15 cellular contexts compared by ENCODE assay signal in genomic region chr11:8011981-8012444, GRCh38. TPM values are rescaled to one million over a fixed set of nuclear protein-coding genes. Genes with fewer than 3 reads are reported as not detected.
A peak's percentile ranks its signal among the peaks of the same experiment; 100 is the strongest.
DNase-seq lines count a peak whose midpoint lies in the region; ATAC-seq and TF ChIP-seq lines count a peak whose summit lies in the region.
"Had no signal": no experiment of that assay in that cellular context is flagged by ENCODE, and none has a peak within 500 bp of the region (broad histone marks: within the 10 kb centered on the region; RNA-seq: fewer than 3 reads in every experiment).

No MANE protein-coding gene starts in this region.

- H4K5ac ChIP-seq in IMR-90 (ENCODE audit: low read depth, low read length) = no peak overlapping the region

- H4K8ac ChIP-seq in IMR-90 (ENCODE audit: low read depth in 2 of 2, low read length in 2 of 2) (no peak overlapping the region), mesenchymal stem cell (ENCODE audit: low read length) (no peak overlapping the region)

- in situ Hi-C loops in IMR-90 (cut with MboI; ENCODE audit: low sequenced_read_pairs) = no loop called here

- POLR2A ChIA-PET in IMR-90 (lab: Charles Lee; ENCODE audit: unreplicated experiment) = no interaction called here

- peak; percentile 81 for ATAC-seq in IMR-90 (ENCODE audit: low read depth)
- ATAC-seq in GM19467 (IDR thresholded peaks at IDR 0.05; ENCODE audit: unreplicated experiment) = no peak

- H3K4me3 ChIP-seq in IMR-90 (ENCODE audit: insufficient read depth, low read depth, low read length) (no peak overlapping the region), epithelial cell of esophagus (ENCODE audit: low read length) (no peak overlapping the region), mesenchymal stem cell (ENCODE audit: insufficient read depth in 1 of 2, low read depth in 1 of 2, low read length in 2 of 2) (no peak overlapping the region), endodermal cell (ENCODE audit: low read length) (no peak overlapping the region)
- H3K4me3 ChIP-seq: neural progenitor cell had no signal

- DNase-seq in Ammon's horn (ENCODE audit: low spot score) (peak; percentile 51), IMR-90 (peak; percentile 95), epithelial cell of esophagus (ENCODE audit: low read depth) (peak; percentile 68), mesenchymal stem cell (peak; percentile 86), NCI-H1436 treated with DMSO at 0.1 percent for 48 hours (lab: John Stamatoyannopoulos, UW) (no peak), endodermal cell (no peak)
- no peak for DNase-seq in stimulated activated naive CD4-positive, alpha-beta T cell (lab: John Stamatoyannopoulos, UW)
- DNase-seq: CD4-positive, alpha-beta memory T cell; erythroblast; H9; kidney; NCI-H2081 had no signal

- H3K36me3 Mint-ChIP-seq in endodermal cell (ENCODE audit: low read depth) = no peaks in the 10 kb centered on the region
- H3K36me3 Mint-ChIP-seq: CD4-positive, alpha-beta memory T cell; neural progenitor cell had no signal

- no peak for TF ChIP-seq RAD21 in IMR-90 (IDR thresholded peaks at IDR 0.05; ENCODE audit: low read length)

- H2BK15ac ChIP-seq in IMR-90 (ENCODE audit: low read depth, low read length) (no peak overlapping the region), mesenchymal stem cell (ENCODE audit: low read depth, poor library complexity, severe bottlenecking) (no peak overlapping the region)

- intact Hi-C loops in IMR-90 (cut with micrococcal nuclease) = no loop called here

- no TSS peak for BruUV-seq in IMR-90 (replicated peaks; lab: Mats Ljungman, UMichigan)

- no peak overlapping the region for H3K23ac ChIP-seq in IMR-90 (ENCODE audit: low read depth, low read length)
- H3K23ac ChIP-seq in mesenchymal stem cell (ENCODE audit: low read length in 2 of 2) = no peak overlapping the region

- H2BK5ac ChIP-seq in IMR-90 (ENCODE audit: low read depth, low read length, poor library complexity, severe bottlenecking) (no peak overlapping the region), mesenchymal stem cell (ENCODE audit: low read depth, low read length, poor library complexity, severe bottlenecking) (no peak overlapping the region)

- H3K4ac ChIP-seq in IMR-90 (ENCODE audit: low read depth, low read length) (no peak overlapping the region), mesenchymal stem cell (ENCODE audit: low read depth in 1 of 2, low read length in 2 of 2) (no peak overlapping the region)

- H3K4me2 ChIP-seq in IMR-90 (ENCODE audit: low read depth, low read length) (0 out of 2 replicates have a peak overlapping the region, but pooled peaks have one; percentile 26), mesenchymal stem cell (ENCODE audit: low read length, poor library complexity, severe bottlenecking) (no peak overlapping the region)
- H3K4me2 ChIP-seq: neural progenitor cell had no signal

- TF ChIP-seq CTCF in IMR-90 (conservative IDR thresholded peaks at IDR 0.05; ENCODE audit: low read depth, low read length) = no peak
- no peak for TF ChIP-seq CTCF in epithelial cell of esophagus (IDR thresholded peaks at IDR 0.05; ENCODE audit: insufficient read depth, low read depth, low read length, missing control alignments)
- TF ChIP-seq CTCF in endodermal cell (conservative IDR thresholded peaks at IDR 0.05) = no peak

- H3K9ac ChIP-seq in IMR-90 (ENCODE audit: low read depth, low read length) (no peak overlapping the region), mesenchymal stem cell (ENCODE audit: low read length) (no peak overlapping the region), endodermal cell (ENCODE audit: extremely low read depth, low read length, poor library complexity, severe bottlenecking) (no peak overlapping the region)
- H3K9ac ChIP-seq: neural progenitor cell had no signal

- H4K20me1 ChIP-seq in IMR-90 (ENCODE audit: insufficient read depth, low read length) = peaks cover 9% of the 10 kb centered on the region; the same call in 1 of the 2 replicates

- H2BK12ac ChIP-seq in mesenchymal stem cell (ENCODE audit: low read length in 2 of 2) = no peak overlapping the region

- H3K4me1 ChIP-seq in IMR-90 (ENCODE audit: control insufficient read depth, insufficient read depth, low read length) (peaks cover 20% of the 10 kb centered on the region), mesenchymal stem cell (ENCODE audit: control insufficient read depth, insufficient read depth, low read depth, low read length) (no peaks in the 10 kb centered on the region), endodermal cell (ENCODE audit: control insufficient read depth, insufficient read depth, low read length) (peaks cover 6% of the 10 kb centered on the region)
- H3K4me1 ChIP-seq: neural progenitor cell had no signal

- dilution Hi-C loops in IMR-90 (cut with HindIII; ENCODE audit: low sequenced_read_pairs, unreplicated experiment) = no loop called here

- H3K9me1 ChIP-seq in IMR-90 (ENCODE audit: insufficient read depth, low read length) = peaks cover 21% of the 10 kb centered on the region

- H3K36me3 ChIP-seq in IMR-90 (ENCODE audit: control insufficient read depth, insufficient read depth, low read length) (no peaks in the 10 kb centered on the region), mesenchymal stem cell (ENCODE audit: control insufficient read depth in 1 of 2, insufficient read depth in 2 of 2, low read depth in 1 of 2, low read length in 2 of 2) (no peaks in the 10 kb centered on the region), endodermal cell (ENCODE audit: control insufficient read depth, insufficient read depth, low read length) (no peaks in the 10 kb centered on the region)
- H3K36me3 ChIP-seq: neural progenitor cell had no signal

- H3K14ac ChIP-seq in IMR-90 (replicated peaks; ENCODE audit: low read depth, low read length) = no peak overlapping the region
- no peak overlapping the region for H3K14ac ChIP-seq in mesenchymal stem cell (ENCODE audit: low read length in 2 of 2)

- no peak overlapping the region for H3K27ac Mint-ChIP-seq in endodermal cell
- H3K27ac Mint-ChIP-seq: CD4-positive, alpha-beta memory T cell; H9; neural progenitor cell had no signal

- CTCF ChIA-PET in IMR-90 (lab: Yijun Ruan, JAX) = interaction anchor here (0.6 to 3.0 kb wide), 3 partner anchors 21 to 667 kb away, joined by 3 to 11 read pairs (median 4); no protein-coding TSS in a partner anchor

- H2AFZ ChIP-seq in IMR-90 (replicated peaks; ENCODE audit: low read length, poor library complexity) (no peak overlapping the region), mesenchymal stem cell (ENCODE audit: low read depth, low read length) (no peak overlapping the region)
- H2AFZ ChIP-seq: neural progenitor cell had no signal

- H2AK5ac ChIP-seq in IMR-90 (ENCODE audit: low read depth, low read length) (no peak overlapping the region), mesenchymal stem cell (ENCODE audit: low read length, severe bottlenecking) (no peak overlapping the region)

- no peak overlapping the region for H3K18ac ChIP-seq in IMR-90 (ENCODE audit: low read depth, low read length)
- H3K18ac ChIP-seq in mesenchymal stem cell (ENCODE audit: low read depth in 1 of 2, low read length in 2 of 2) = no peak overlapping the region

- H4K91ac ChIP-seq in IMR-90 (ENCODE audit: insufficient read depth, low read depth, low read length) (no peak overlapping the region), mesenchymal stem cell (ENCODE audit: low read length) (no peak overlapping the region)

- H3K79me1 ChIP-seq in IMR-90 (ENCODE audit: low read depth in 1 of 2, low read length in 2 of 2) (no peaks in the 10 kb centered on the region), mesenchymal stem cell (replicated peaks; ENCODE audit: low read length, poor library complexity, severe bottlenecking) (no peaks in the 10 kb centered on the region)

- peaks cover 15% of the 10 kb centered on the region for H3K4me1 Mint-ChIP-seq in endodermal cell
- H3K4me1 Mint-ChIP-seq: CD4-positive, alpha-beta memory T cell had no signal

- no peak for TF ChIP-seq POLR2A in IMR-90 (IDR thresholded peaks at IDR 0.05; ENCODE audit: low read depth, low read length)

- H2BK20ac ChIP-seq in IMR-90 (ENCODE audit: low read depth, low read length) = 0 out of 2 replicates have a peak overlapping the region, but pooled peaks have one; percentile 12

- no peaks in the 10 kb centered on the region for H3K9me3 Mint-ChIP-seq in endodermal cell
- H3K9me3 Mint-ChIP-seq: CD4-positive, alpha-beta memory T cell; H9; neural progenitor cell had no signal

- H2AK9ac ChIP-seq in IMR-90 (replicated peaks; ENCODE audit: low read depth, low read length, poor library complexity) = no peak overlapping the region

- 17% methylated on average over 1 of the region's 4 CpGs; no CpG with 5 or more reads in 1 of the 2 experiments for WGBS in IMR-90 (ENCODE audit: extremely low coverage in 2 of 2, insufficient read length in 1 of 2), 2 experiments
- WGBS in mesenchymal stem cell = 32% methylated on average over 4 of the region's 4 CpGs
- WGBS in endodermal cell (ENCODE audit: insufficient coverage in 1 of 2, insufficient read length in 1 of 2), 2 experiments = 88 to 90% methylated on average over 1 to 4 of the region's 4 CpGs

- H3K9me3 ChIP-seq in IMR-90 (ENCODE audit: control insufficient read depth, insufficient read depth, low read length) (no peaks in the 10 kb centered on the region), mesenchymal stem cell (ENCODE audit: control insufficient read depth, low read length) (no peaks in the 10 kb centered on the region), endodermal cell (ENCODE audit: control insufficient read depth, low read length) (no peaks in the 10 kb centered on the region)

- peaks cover 43% of the 10 kb centered on the region for H3K27me3 Mint-ChIP-seq in endodermal cell (ENCODE audit: insufficient read depth)

- H3K56ac ChIP-seq in IMR-90 (ENCODE audit: extremely low read depth, insufficient read depth, low read length) = no peak overlapping the region

- no peaks in the 10 kb centered on the region for H3K27me3 ChIP-seq in IMR-90 (ENCODE audit: control insufficient read depth, insufficient read depth, low read length)
- H3K27me3 ChIP-seq in mesenchymal stem cell (ENCODE audit: control insufficient read depth in 1 of 2, insufficient read depth in 1 of 2, low read length in 2 of 2) = peaks cover 0 to 26% of the 10 kb centered on the region in 2 experiments
- peaks cover 12% of the 10 kb centered on the region for H3K27me3 ChIP-seq in endodermal cell (ENCODE audit: control insufficient read depth, insufficient read depth, low read length, poor library complexity, severe bottlenecking)

- no peak overlapping the region for H3K27ac ChIP-seq in IMR-90 (ENCODE audit: insufficient read depth, low read length)
- H3K27ac ChIP-seq in mesenchymal stem cell (ENCODE audit: low read length, poor library complexity, severe bottlenecking) = no peak overlapping the region
- H3K27ac ChIP-seq in endodermal cell (ENCODE audit: low read depth, low read length) = no peak overlapping the region
- H3K27ac ChIP-seq: neural progenitor cell had no signal

- H2BK120ac ChIP-seq in IMR-90 (ENCODE audit: low read depth, low read length) (no peak overlapping the region), mesenchymal stem cell (ENCODE audit: low read depth, low read length) (no peak overlapping the region)

- no peak overlapping the region for H3K4me3 Mint-ChIP-seq in endodermal cell
- H3K4me3 Mint-ChIP-seq: CD4-positive, alpha-beta memory T cell; H9; neural progenitor cell had no signal

RNA-seq across cellular contexts. Expression of gene EIF3F, which starts 24.9 kb away (rescaled TPM):
- total RNA-seq in IMR-90 (2012; rRNA removed) = 279 and 308 TPM in 2 replicates
- 271 and 306 TPM in 2 replicates for polyA plus RNA-seq in IMR-90 (2012; rRNA removed)
- polyA plus RNA-seq in IMR-90 (2012; cell fraction: cytosol; rRNA removed) = 585 and 1,119 TPM in 2 replicates
- polyA plus RNA-seq in IMR-90 (2012; cell fraction: nucleus; rRNA removed; ENCODE audit: low replicate concordance) = 500 and 1,302 TPM in 2 replicates
- polyA plus RNA-seq in mesenchymal stem cell (2013, experiment 1 of 2) = 570 TPM
- 566 TPM for polyA plus RNA-seq in mesenchymal stem cell (2013, experiment 2 of 2)
- total RNA-seq in endodermal cell = 100 to 1,000 TPM; 349 to 354 TPM
- 433 TPM for polyA plus RNA-seq in endodermal cell (2013, experiment 1 of 2)
- polyA plus RNA-seq in endodermal cell (2013, experiment 2 of 2) = 380 TPM

RNA-seq across cellular contexts. Expression of gene NLRP10, which starts 46.8 kb away (rescaled TPM):
- total RNA-seq in IMR-90 (2012; rRNA removed) (25.6 and 36.7 TPM in 2 replicates), endodermal cell (under 1 TPM in 1 of 2 donors, not detected in 1; 0.15 TPM)
- polyA plus RNA-seq in IMR-90 (2012; rRNA removed) = 5.8 and 6.5 TPM in 2 replicates
- 4.6 and 5.6 TPM in 2 replicates for polyA plus RNA-seq in IMR-90 (2012; cell fraction: cytosol; rRNA removed)
- 2.4 and 2.5 TPM in 2 replicates for polyA plus RNA-seq in IMR-90 (2012; cell fraction: nucleus; rRNA removed; ENCODE audit: low replicate concordance)
- polyA plus RNA-seq in mesenchymal stem cell (2013, experiment 1 of 2) = not detected
- polyA plus RNA-seq in mesenchymal stem cell (2013, experiment 2 of 2) = not detected
- not detected for polyA plus RNA-seq in endodermal cell (2013, experiment 1 of 2)
- polyA plus RNA-seq in endodermal cell (2013, experiment 2 of 2) = not detected
- total RNA-seq: CD4-positive, alpha-beta memory T cell; H9; kidney; OCI-LY7 had no signal
- polyA plus RNA-seq: CD4-positive, alpha-beta memory T cell had no signal

Comparison
In these comparisons a context has a peak if more than half of its experiments do, and no peak if none do; other contexts are left out.
1. DNase-seq: peak in Ammon's horn (single experiment), IMR-90 (single experiment), epithelial cell of esophagus (single experiment) and mesenchymal stem cell (single experiment); none in NCI-H1436 treated with DMSO at 0.1 percent for 48 hours (single experiment), endodermal cell (single experiment) and stimulated activated naive CD4-positive, alpha-beta T cell (0 of 6).
2. RNA of gene NLRP10, which starts 46.8 kb away (total RNA-seq): 25.6 to 36.7 TPM in IMR-90; 0.15 TPM in endodermal cell; every median in the first group is over 10 times any median in the second.